ENCODE assay signal across 10 cellular contexts in genomic region chr6:119874381-119874780, GRCh38.
"Had no signal": no experiment of that assay in that cellular context is flagged by ENCODE, and none has a peak within 500 bp of the region (broad histone marks: within the 10 kb centered on the region; RNA-seq: fewer than 3 reads in every experiment).

No MANE protein-coding gene starts in this region.

- H3K4me3 ChIP-seq: GM23338, K562 had no signal

- DNase-seq: H9, HFFc6, IMR-90, KG1 had no signal

- ATAC-seq: GM23338, HCT116, K562 had no signal

- FAIRE-seq: H1, H54, HTR-8/SVneo, K562 had no signal
